ENCODE assay signal across 1 cellular context in genomic region chr10:92697663-92698511, GRCh38.
TF ChIP-seq lines count a peak whose summit lies in the region.

No MANE protein-coding gene starts in this region.

TF ChIP-seq in GM23338, 12 proteins besides CTCF, POLR2A, EP300 and RAD21 (continued from another document):
- TF ChIP-seq ZNF462 (CRISPR knock-in tag; IDR thresholded peaks at IDR 0.05) (no peak), CREB1 (CRISPR knock-in tag; IDR thresholded peaks at IDR 0.05; ENCODE audit: low read depth) (no peak)
- TF ChIP-seq, protein P1, sequence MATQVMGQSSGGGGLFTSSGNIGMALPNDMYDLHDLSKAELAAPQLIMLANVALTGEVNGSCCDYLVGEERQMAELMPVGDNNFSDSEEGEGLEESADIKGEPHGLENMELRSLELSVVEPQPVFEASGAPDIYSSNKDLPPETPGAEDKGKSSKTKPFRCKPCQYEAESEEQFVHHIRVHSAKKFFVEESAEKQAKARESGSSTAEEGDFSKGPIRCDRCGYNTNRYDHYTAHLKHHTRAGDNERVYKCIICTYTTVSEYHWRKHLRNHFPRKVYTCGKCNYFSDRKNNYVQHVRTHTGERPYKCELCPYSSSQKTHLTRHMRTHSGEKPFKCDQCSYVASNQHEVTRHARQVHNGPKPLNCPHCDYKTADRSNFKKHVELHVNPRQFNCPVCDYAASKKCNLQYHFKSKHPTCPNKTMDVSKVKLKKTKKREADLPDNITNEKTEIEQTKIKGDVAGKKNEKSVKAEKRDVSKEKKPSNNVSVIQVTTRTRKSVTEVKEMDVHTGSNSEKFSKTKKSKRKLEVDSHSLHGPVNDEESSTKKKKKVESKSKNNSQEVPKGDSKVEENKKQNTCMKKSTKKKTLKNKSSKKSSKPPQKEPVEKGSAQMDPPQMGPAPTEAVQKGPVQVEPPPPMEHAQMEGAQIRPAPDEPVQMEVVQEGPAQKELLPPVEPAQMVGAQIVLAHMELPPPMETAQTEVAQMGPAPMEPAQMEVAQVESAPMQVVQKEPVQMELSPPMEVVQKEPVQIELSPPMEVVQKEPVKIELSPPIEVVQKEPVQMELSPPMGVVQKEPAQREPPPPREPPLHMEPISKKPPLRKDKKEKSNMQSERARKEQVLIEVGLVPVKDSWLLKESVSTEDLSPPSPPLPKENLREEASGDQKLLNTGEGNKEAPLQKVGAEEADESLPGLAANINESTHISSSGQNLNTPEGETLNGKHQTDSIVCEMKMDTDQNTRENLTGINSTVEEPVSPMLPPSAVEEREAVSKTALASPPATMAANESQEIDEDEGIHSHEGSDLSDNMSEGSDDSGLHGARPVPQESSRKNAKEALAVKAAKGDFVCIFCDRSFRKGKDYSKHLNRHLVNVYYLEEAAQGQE (IDR thresholded peaks at IDR 0.05; ENCODE audit: unreplicated experiment), result no peak
